ENCODE assay signal across 12 cellular contexts in the genomic region with DNA sequence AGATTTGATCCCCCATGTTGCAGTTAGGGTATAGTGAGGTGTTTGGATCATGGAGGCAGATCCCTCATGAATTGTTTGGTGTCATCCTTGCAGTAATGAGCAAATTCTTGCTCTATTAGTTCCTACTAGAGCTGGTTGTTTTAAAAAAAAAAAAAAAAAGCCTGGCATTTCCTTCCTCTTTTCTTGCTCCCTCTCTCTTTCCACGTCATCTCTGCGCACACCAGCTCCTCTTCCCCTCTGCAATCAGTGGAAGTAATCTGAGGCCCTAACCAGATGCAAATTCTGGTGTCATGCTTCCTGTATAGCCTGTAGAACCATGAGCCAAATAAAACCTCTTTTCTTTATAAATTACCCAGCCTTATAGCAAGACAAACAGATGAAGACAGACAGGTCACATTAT. TPM values are rescaled to one million over a fixed set of nuclear protein-coding genes. Genes with fewer than 3 reads are reported as not detected.
DNase-seq lines count a peak whose midpoint lies in the region; ATAC-seq and TF ChIP-seq lines count a peak whose summit lies in the region.
"Had no signal": no experiment of that assay in that cellular context is flagged by ENCODE, and none has a peak within 500 bp of the region (broad histone marks: within the 10 kb centered on the region; RNA-seq: fewer than 3 reads in every experiment).

No MANE protein-coding gene starts in this region.

- TF ChIP-seq CTCF in mucosa of descending colon (IDR thresholded peaks at IDR 0.05) = no peak

- intact Hi-C loops in naive thymus-derived CD4-positive, alpha-beta T cell (cut with micrococcal nuclease) = no loop called here
- intact Hi-C loops in mucosa of descending colon (cut with DNase I, micrococcal nuclease) = no loop called here

- H3K36me3 ChIP-seq in naive thymus-derived CD4-positive, alpha-beta T cell (ENCODE audit: control insufficient read depth in 2 of 3, insufficient read depth in 3 of 3, low read length in 3 of 3) = no peaks in the 10 kb centered on the region
- no peaks in the 10 kb centered on the region for H3K36me3 ChIP-seq in mucosa of descending colon (ENCODE audit: low read depth)
- H3K36me3 ChIP-seq: pancreas, WERI-Rb-1 had no signal

- POLR2A ChIA-PET in naive thymus-derived CD4-positive, alpha-beta T cell (lab: Charles Lee) = no interaction called here

- no peaks in the 10 kb centered on the region for H3K4me1 ChIP-seq in naive thymus-derived CD4-positive, alpha-beta T cell (ENCODE audit: control insufficient read depth in 2 of 2, insufficient read depth in 2 of 2, low read length in 2 of 2)
- H3K4me1 ChIP-seq in mucosa of descending colon (ENCODE audit: low read depth) = no peaks in the 10 kb centered on the region
- H3K4me1 ChIP-seq: pancreas had no signal

- no peak overlapping the region for H3K27ac Mint-ChIP-seq in naive thymus-derived CD4-positive, alpha-beta T cell
- H3K27ac Mint-ChIP-seq: stimulated activated naive CD8-positive, alpha-beta T cell treated with anti-CD3 and anti-CD28 coated beads, Interleukin-15, Interleukin-2, amounts not matched to agents 100 ng/mL and 50 ng/mL, for 24 hours had no signal

- CTCF ChIA-PET in naive thymus-derived CD4-positive, alpha-beta T cell (lab: Charles Lee) = interaction anchor here (0.7 kb wide), 1 partner anchor 34 kb away, joined by 3 read pairs; no protein-coding TSS in a partner anchor

- no peak overlapping the region for H3K4me3 ChIP-seq in naive thymus-derived CD4-positive, alpha-beta T cell (ENCODE audit: low read length)
- H3K4me3 ChIP-seq in mucosa of descending colon = no peak overlapping the region
- H3K4me3 ChIP-seq: K562, pancreas had no signal

- H3K36me3 Mint-ChIP-seq in naive thymus-derived CD4-positive, alpha-beta T cell = peaks cover 0 to 4% (median 0%) of the 10 kb centered on the region in 5 donors

- DNase-seq in NOMO-1 treated with dmso at 0.1 percent for 144 hours (lab: John Stamatoyannopoulos, UW; ENCODE audit: unreplicated experiment) (peak; percentile 18), LoVo (ENCODE audit: low spot score) (no peak), mucosa of descending colon (no peak), NCI-H187 treated with DMSO at 0.1 percent for 48 hours (lab: John Stamatoyannopoulos, UW) (no peak)
- no peak for DNase-seq in naive thymus-derived CD4-positive, alpha-beta T cell
- DNase-seq: mammary epithelial cell, pancreas, WERI-Rb-1 had no signal

- H3K9me3 ChIP-seq in naive thymus-derived CD4-positive, alpha-beta T cell (ENCODE audit: control insufficient read depth in 2 of 3, low read length in 3 of 3) = no peaks in the 10 kb centered on the region
- H3K9me3 ChIP-seq in mucosa of descending colon = no peaks in the 10 kb centered on the region
- H3K9me3 ChIP-seq: pancreas had no signal

- H3K27me3 Mint-ChIP-seq in naive thymus-derived CD4-positive, alpha-beta T cell = peaks cover 0 to 24% (median 9%) of the 10 kb centered on the region in 5 donors

- peaks cover 0 to 10% (median 5%) of the 10 kb centered on the region in 11 donors for H3K9me3 Mint-ChIP-seq in naive thymus-derived CD4-positive, alpha-beta T cell

- no peak overlapping the region for H3K4me3 Mint-ChIP-seq in naive thymus-derived CD4-positive, alpha-beta T cell
- H3K4me3 Mint-ChIP-seq: stimulated activated naive CD8-positive, alpha-beta T cell treated with anti-CD3 and anti-CD28 coated beads, Interleukin-15, Interleukin-2, amounts not matched to agents 100 ng/mL and 50 ng/mL, for 24 hours had no signal

- peaks cover 0 to 2% (median 0%) of the 10 kb centered on the region in 7 donors for H3K4me1 Mint-ChIP-seq in naive thymus-derived CD4-positive, alpha-beta T cell

- H3K27me3 ChIP-seq in naive thymus-derived CD4-positive, alpha-beta T cell (ENCODE audit: control insufficient read depth in 2 of 2, insufficient read depth in 2 of 2, low read length in 2 of 2) = no peaks in the 10 kb centered on the region
- H3K27me3 ChIP-seq: pancreas had no signal

- ATAC-seq in GM18907 (IDR thresholded peaks at IDR 0.05; ENCODE audit: unreplicated experiment) = peak; percentile 93
- peak; percentile 83 for ATAC-seq in HG03060 (IDR thresholded peaks at IDR 0.05; ENCODE audit: low read depth, unreplicated experiment)
- peak; percentile 69 for ATAC-seq in naive thymus-derived CD4-positive, alpha-beta T cell
- no peak for ATAC-seq in mucosa of descending colon
- ATAC-seq: K562 had no signal

- no peak overlapping the region for H3K27ac ChIP-seq in naive thymus-derived CD4-positive, alpha-beta T cell (ENCODE audit: low read depth, low read length)
- H3K27ac ChIP-seq: pancreas, WERI-Rb-1 had no signal

RNA-seq across cellular contexts. Expression of gene WDR17, which starts 24.5 kb away (rescaled TPM):
- total RNA-seq in naive thymus-derived CD4-positive, alpha-beta T cell = 1 to 10 TPM in 3 of 5 experiments, under 1 TPM in 2; 0.59 to 1.5 (median 1.1) TPM
- under 1 TPM; 0.22 to 0.23 TPM for polyA plus RNA-seq in naive thymus-derived CD4-positive, alpha-beta T cell
- 1 to 10 TPM; 1.8 to 4.9 (median 2.4) TPM for total RNA-seq in mucosa of descending colon
